ENCODE assay signal across 22 cellular contexts in the genomic region with DNA sequence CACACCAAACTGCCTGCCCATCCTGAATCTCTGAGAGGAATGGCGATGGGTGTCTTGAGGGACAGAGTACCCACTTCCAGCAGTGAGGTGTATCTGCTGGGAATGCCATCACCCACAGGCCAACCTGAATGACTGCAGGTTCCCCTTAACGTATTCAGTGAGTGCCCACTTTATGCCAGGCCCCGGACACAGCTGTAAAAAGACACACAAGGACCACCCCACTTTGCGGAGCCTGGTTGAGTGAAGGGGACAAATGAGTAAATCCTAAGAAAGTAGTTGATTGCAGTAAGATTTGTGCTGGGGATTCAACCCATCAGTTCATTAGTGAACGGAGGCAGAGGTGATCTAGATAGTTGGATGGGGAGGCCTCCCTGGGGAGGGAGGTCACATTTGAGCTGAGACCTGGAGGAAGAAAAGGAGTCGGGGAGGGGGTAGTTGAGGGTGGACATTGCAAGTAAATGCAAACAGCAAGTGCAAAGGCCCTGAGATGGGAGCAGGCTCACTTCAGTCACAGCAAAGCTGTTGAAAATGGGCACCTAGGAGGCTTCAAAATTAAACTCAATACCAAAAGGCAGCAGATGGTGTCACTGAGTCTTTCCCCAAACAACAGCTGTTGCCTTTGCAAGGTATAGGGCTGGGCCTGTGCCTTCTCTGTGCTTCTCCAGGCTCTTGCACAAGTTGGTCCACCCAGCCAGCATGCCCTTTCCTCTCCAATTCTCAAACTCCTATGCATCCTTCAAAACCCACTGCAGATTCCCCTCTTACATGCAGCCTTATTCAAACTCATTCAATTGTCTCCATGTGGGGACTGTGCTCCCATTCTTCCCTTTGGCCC. TPM values are rescaled to one million over a fixed set of nuclear protein-coding genes. Genes with fewer than 3 reads are reported as not detected.
A peak's percentile ranks its signal among the peaks of the same experiment; 100 is the strongest.
DNase-seq lines count a peak whose midpoint lies in the region; TF ChIP-seq lines count a peak whose summit lies in the region.
"Had no signal": no experiment of that assay in that cellular context is flagged by ENCODE, and none has a peak within 500 bp of the region (broad histone marks: within the 10 kb centered on the region; RNA-seq: fewer than 3 reads in every experiment).

No MANE protein-coding gene starts in this region.

- no peak overlapping the region for H3K9ac ChIP-seq in SK-N-SH

- H3K4me2 ChIP-seq in SK-N-SH: no peak overlapping the region

- no peak for TF ChIP-seq RAD21 in SK-N-SH (IDR thresholded peaks at IDR 0.05; ENCODE audit: low read length)

- H3K36me3 ChIP-seq in SK-N-SH (replicated peaks in 1 of 2; ENCODE audit: control insufficient read depth in 1 of 2, insufficient read depth in 2 of 2, low read length in 1 of 2): peaks cover 3 to 6% of the 10 kb centered on the region in 2 experiments
- H3K36me3 ChIP-seq: HAP-1, right atrium auricular region, thoracic aorta had no signal

- peaks cover 18% of the 10 kb centered on the region for H3F3A ChIP-seq in SK-N-SH (replicated peaks; ENCODE audit: insufficient read depth)

- no peak overlapping the region for H2AFZ ChIP-seq in SK-N-SH (ENCODE audit: low read depth)

- TF ChIP-seq EP300 in SK-N-SH (IDR thresholded peaks at IDR 0.05; ENCODE audit: borderline replicate concordance in 1 of 2, low read depth in 1 of 2, low read length in 1 of 2): no peak

- H3K9me2 ChIP-seq in SK-N-SH: no peaks in the 10 kb centered on the region

- CTCF ChIA-PET in SK-N-SH (lab: Yijun Ruan, JAX): interaction anchor here (1.4 to 8.6 kb wide), 10 partner anchors 10 to 111 kb away, joined by 6 to 160 read pairs (median 36); a partner anchor contains a TSS

- intact Hi-C loops in dorsolateral prefrontal cortex (cut with DNase I): loop anchor here (5.0 to 10.0 kb wide), 2 partner anchors 48 to 115 kb away; a partner anchor contains a TSS

- no peaks in the 10 kb centered on the region; the same call in 1 of the 2 replicates for H4K20me1 ChIP-seq in SK-N-SH (ENCODE audit: insufficient read depth)

- H3K4me3 ChIP-seq in SK-N-SH (ENCODE audit: low read depth in 2 of 2, low read length in 1 of 2) (no peak overlapping the region), fibroblast of villous mesenchyme (ENCODE audit: low read depth, low read length) (no peak overlapping the region), dorsolateral prefrontal cortex (no peak overlapping the region)
- H3K4me3 ChIP-seq: HAP-1, right atrium auricular region, thoracic aorta had no signal

- H3K27me3 ChIP-seq in SK-N-SH (ENCODE audit: insufficient read depth) (no peaks in the 10 kb centered on the region), dorsolateral prefrontal cortex (peaks cover 0 to 7% (median 0%) of the 10 kb centered on the region in 45 donors)
- H3K27me3 ChIP-seq: right atrium auricular region had no signal

- peaks cover 0 to 9% of the 10 kb centered on the region in 2 experiments; a peak in 1 of 4 replicates for H3K4me1 ChIP-seq in SK-N-SH (ENCODE audit: control insufficient read depth in 1 of 2, insufficient read depth in 2 of 2, low read depth in 1 of 2, low read length in 1 of 2)

- TF ChIP-seq CTCF in C4-2B (conservative IDR thresholded peaks at IDR 0.05): no peak
- TF ChIP-seq CTCF in SK-N-SH (IDR thresholded peaks at IDR 0.05): no peak
- no peak for TF ChIP-seq CTCF in fibroblast of villous mesenchyme (IDR thresholded peaks at IDR 0.05; ENCODE audit: insufficient read depth, low read depth, low read length)
- no peak for TF ChIP-seq CTCF in dorsolateral prefrontal cortex (IDR thresholded peaks at IDR 0.05 in 54 of 56, conservative IDR thresholded peaks at IDR 0.05 in 2 of 56; ENCODE audit: low read depth in 1 of 56, partially characterized antibody in 56 of 56)

- POLR2A ChIA-PET in SK-N-SH (lab: Yijun Ruan, JAX): no interaction called here

- no peaks in the 10 kb centered on the region for H3K9me3 ChIP-seq in SK-N-SH
- H3K9me3 ChIP-seq: HAP-1, right atrium auricular region, thoracic aorta had no signal

- WGBS in SK-N-SH (ENCODE audit: low lambda C conversion rate): 86% methylated on average over 6 of the region's 6 CpGs

- H3K79me2 ChIP-seq in SK-N-SH (ENCODE audit: insufficient read depth): peaks cover 9% of the 10 kb centered on the region

- H3K27ac ChIP-seq in C4-2B (peak overlapping the region; percentile 13), SK-N-SH (ENCODE audit: low read depth in 2 of 2, low read length in 1 of 2) (no peak overlapping the region), dorsolateral prefrontal cortex (no peak overlapping the region)
- H3K27ac ChIP-seq: right atrium auricular region, thoracic aorta had no signal

- peak; percentile 52 for DNase-seq in HT1080 (ENCODE audit: low read depth)
- no peak for DNase-seq in SK-N-SH
- DNase-seq in fibroblast of villous mesenchyme (ENCODE audit: low read depth): peak; percentile 54
- no peak for DNase-seq in cerebellum (ENCODE audit: low spot score)
- DNase-seq in dorsolateral prefrontal cortex: no peak
- DNase-seq in occipital lobe (lab: John Stamatoyannopoulos, UW): no peak
- no peak for DNase-seq in activated CD4-positive, alpha-beta T cell treated with anti-CD3 and anti-CD28 coated beads, Interleukin-2, amount 50 U/mL, for 4 hours
- DNase-seq: activated CD8-positive, alpha-beta memory T cell treated with anti-CD3 and anti-CD28 coated beads, Interleukin-2, amount 50 U/mL, for 48 hours; activated naive CD4-positive, alpha-beta T cell treated with anti-CD3 and anti-CD28 coated beads, Interleukin-2, amount 10 ng/mL, durations not matched to agents 7 days and 5 days; DMS79 treated with DMSO at 0.1 percent for 48 hours; effector CD8-positive, alpha-beta T cell; KBM-7; NCI-H187 treated with DMSO at 0.1 percent for 48 hours; NCI-H526 treated with DMSO at 0.1 percent for 48 hours had no signal

TF ChIP-seq in SK-N-SH, 30 proteins besides CTCF, POLR2A, EP300 and RAD21:
- TF ChIP-seq POLR2AphosphoS5 (IDR thresholded peaks at IDR 0.05; ENCODE audit: low read depth, low read length): peak; percentile 13; the same call in 1 of the 2 replicates
- TF ChIP-seq, protein P1, sequence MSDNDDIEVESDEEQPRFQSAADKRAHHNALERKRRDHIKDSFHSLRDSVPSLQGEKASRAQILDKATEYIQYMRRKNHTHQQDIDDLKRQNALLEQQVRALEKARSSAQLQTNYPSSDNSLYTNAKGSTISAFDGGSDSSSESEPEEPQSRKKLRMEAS (IDR thresholded peaks at IDR 0.05; ENCODE audit: low read depth): no peak

RNA-seq across cellular contexts. Expression of a gene that starts 4.3 kb away (rescaled TPM):
- 97.3 and 120 TPM in 2 replicates for total RNA-seq in HT1080 (2014; rRNA removed; shearing (Covaris generic))
- 870 and 872 TPM in 2 replicates for polyA plus RNA-seq in HT1080 (2015; cell fraction: cytosol; rRNA removed)
- 1,277 and 1,293 TPM in 2 replicates for polyA plus RNA-seq in HT1080 (2015; cell fraction: nucleus; rRNA removed)
- polyA plus RNA-seq in SK-N-SH (2012; rRNA removed): 74.1 and 129 TPM in 2 replicates
- 48.5 and 76.8 TPM in 2 replicates for polyA plus RNA-seq in SK-N-SH (2012; cell fraction: cytosol; rRNA removed)
- 193 and 251 TPM in 2 replicates for polyA plus RNA-seq in SK-N-SH (2012; cell fraction: nucleus; rRNA removed)
- total RNA-seq in fibroblast of villous mesenchyme (28.9 and 49.9 TPM in 2 replicates), cerebellum (0.36 TPM), dorsolateral prefrontal cortex (1 to 10 TPM in 56 of 120 experiments, under 1 TPM in 35, not detected in 29; 0.43 to 7.1 (median 1.2) TPM), occipital lobe (not detected)
- total RNA-seq: frontal cortex; T-helper 2 cell treated with Interferon-gamma antibody and Interleukin-4, amounts not matched to agents 100 ng/mL and 5 ng/mL, for 36 hours had no signal

RNA-seq across cellular contexts. Expression of a gene that starts 7.1 kb away (rescaled TPM):
- not detected in 2 replicates for total RNA-seq in HT1080 (2014; rRNA removed; shearing (Covaris generic))
- not detected in 2 replicates for polyA plus RNA-seq in HT1080 (2015; cell fraction: cytosol; rRNA removed)
- 0.08 TPM in 1 of 2 replicates, not detected in the other for polyA plus RNA-seq in HT1080 (2015; cell fraction: nucleus; rRNA removed)
- not detected in 2 replicates for polyA plus RNA-seq in SK-N-SH (2012; rRNA removed)
- polyA plus RNA-seq in SK-N-SH (2012; cell fraction: cytosol; rRNA removed): not detected in 2 replicates
- not detected in 2 replicates for polyA plus RNA-seq in SK-N-SH (2012; cell fraction: nucleus; rRNA removed)
- total RNA-seq in fibroblast of villous mesenchyme (under 0.01 TPM in 1 of 2 replicates, not detected in the other), cerebellum (1.00 TPM), dorsolateral prefrontal cortex (10 to 100 TPM in 1 of 120 experiments, 1 to 10 TPM in 99, under 1 TPM in 19, not detected in 1; 0.44 to 11.8 (median 1.8) TPM), occipital lobe (0.78 TPM)
- total RNA-seq: lung microvascular endothelial cell; RPMI7951; T-helper 2 cell treated with Interferon-gamma antibody and Interleukin-4, amounts not matched to agents 100 ng/mL and 5 ng/mL, for 36 hours had no signal

RNA-seq across cellular contexts. Expression of a gene that starts 28.9 kb away (rescaled TPM):
- total RNA-seq in HT1080 (2014; rRNA removed; shearing (Covaris generic)): 108 and 118 TPM in 2 replicates
- 82.4 and 88.1 TPM in 2 replicates for polyA plus RNA-seq in HT1080 (2015; cell fraction: cytosol; rRNA removed)
- 106 and 112 TPM in 2 replicates for polyA plus RNA-seq in HT1080 (2015; cell fraction: nucleus; rRNA removed)
- polyA plus RNA-seq in SK-N-SH (2012; rRNA removed): 22.5 and 24.9 TPM in 2 replicates
- polyA plus RNA-seq in SK-N-SH (2012; cell fraction: cytosol; rRNA removed): 12.4 and 23.4 TPM in 2 replicates
- polyA plus RNA-seq in SK-N-SH (2012; cell fraction: nucleus; rRNA removed): 89.0 and 178 TPM in 2 replicates
- total RNA-seq in fibroblast of villous mesenchyme (56.1 and 73.4 TPM in 2 replicates), cerebellum (32.2 TPM), dorsolateral prefrontal cortex (100 to 1,000 TPM in 39 of 120 experiments, 10 to 100 TPM in 81; 42.5 to 168 (median 93.8) TPM), occipital lobe (75.6 TPM)

RNA-seq across cellular contexts. Expression of a gene that starts 47.6 kb away (rescaled TPM):
- 1.3 and 2.1 TPM in 2 replicates for total RNA-seq in HT1080 (2014; rRNA removed; shearing (Covaris generic))
- 1.5 and 1.7 TPM in 2 replicates for polyA plus RNA-seq in HT1080 (2015; cell fraction: cytosol; rRNA removed)
- 14.5 and 18.5 TPM in 2 replicates for polyA plus RNA-seq in HT1080 (2015; cell fraction: nucleus; rRNA removed)
- polyA plus RNA-seq in SK-N-SH (2012; rRNA removed): 48.0 and 49.4 TPM in 2 replicates
- 10.9 and 17.3 TPM in 2 replicates for polyA plus RNA-seq in SK-N-SH (2012; cell fraction: cytosol; rRNA removed)
- polyA plus RNA-seq in SK-N-SH (2012; cell fraction: nucleus; rRNA removed): 216 and 280 TPM in 2 replicates
- 25.4 and 48.4 TPM in 2 replicates for total RNA-seq in fibroblast of villous mesenchyme
- 43.2 TPM for total RNA-seq in cerebellum
- total RNA-seq in dorsolateral prefrontal cortex: 100 to 1,000 TPM in 1 of 120 experiments, 10 to 100 TPM in 118, 1 to 10 TPM in 1; 7.4 to 118 (median 26.3) TPM
- 95.1 TPM for total RNA-seq in occipital lobe

RNA-seq across cellular contexts. Expression of a gene that starts 49.9 kb away (rescaled TPM):
- total RNA-seq in HT1080 (2014; rRNA removed; shearing (Covaris generic)): 9.1 and 20.9 TPM in 2 replicates
- polyA plus RNA-seq in HT1080 (2015; cell fraction: cytosol; rRNA removed): 8.5 and 9.1 TPM in 2 replicates
- 19.4 and 21.4 TPM in 2 replicates for polyA plus RNA-seq in HT1080 (2015; cell fraction: nucleus; rRNA removed)
- 13.8 and 13.9 TPM in 2 replicates for polyA plus RNA-seq in SK-N-SH (2012; rRNA removed)
- polyA plus RNA-seq in SK-N-SH (2012; cell fraction: cytosol; rRNA removed): 6.6 and 6.9 TPM in 2 replicates
- polyA plus RNA-seq in SK-N-SH (2012; cell fraction: nucleus; rRNA removed): 29.5 and 30.2 TPM in 2 replicates
- 24.8 and 29.8 TPM in 2 replicates for total RNA-seq in fibroblast of villous mesenchyme
- total RNA-seq in cerebellum: 13.4 TPM
- total RNA-seq in dorsolateral prefrontal cortex: 10 to 100 TPM; 20.4 to 93.6 (median 37.7) TPM
- 14.2 TPM for total RNA-seq in occipital lobe

Comparison
In these comparisons a context has a peak if more than half of its experiments do, and no peak if none do; other contexts are left out.
1. DNase-seq: peak in HT1080 (single experiment) and fibroblast of villous mesenchyme (single experiment); none in SK-N-SH (single experiment), cerebellum (single experiment), dorsolateral prefrontal cortex (0 of 10), occipital lobe (single experiment) and activated CD4-positive, alpha-beta T cell treated with anti-CD3 and anti-CD28 coated beads, Interleukin-2, amount 50 U/mL, for 4 hours (0 of 2).